ENCODE assay signal across 1 cellular context in genomic region chr2:28750316-28751101, GRCh38.
TF ChIP-seq lines count a peak whose summit lies in the region.

No MANE protein-coding gene starts in this region.

TF ChIP-seq in GM23338, 12 proteins besides CTCF, POLR2A, EP300 and RAD21 (continued from another document):
- TF ChIP-seq ZNF462 (CRISPR knock-in tag; IDR thresholded peaks at IDR 0.05) = no peak
- no peak for TF ChIP-seq ETS1 (IDR thresholded peaks at IDR 0.05)
- no peak for TF ChIP-seq POLR2AphosphoS5 (IDR thresholded peaks at IDR 0.05; ENCODE audit: low read depth)
- TF ChIP-seq NANOG (IDR thresholded peaks at IDR 0.05; ENCODE audit: borderline replicate concordance) = no peak
- no peak for TF ChIP-seq ZNF114 (CRISPR knock-in tag; IDR thresholded peaks at IDR 0.05)
- no peak for TF ChIP-seq EZH2phosphoT487 (IDR thresholded peaks at IDR 0.05; ENCODE audit: unreplicated experiment)
